ENCODE assay signal across 29 cellular contexts in the genomic region with DNA sequence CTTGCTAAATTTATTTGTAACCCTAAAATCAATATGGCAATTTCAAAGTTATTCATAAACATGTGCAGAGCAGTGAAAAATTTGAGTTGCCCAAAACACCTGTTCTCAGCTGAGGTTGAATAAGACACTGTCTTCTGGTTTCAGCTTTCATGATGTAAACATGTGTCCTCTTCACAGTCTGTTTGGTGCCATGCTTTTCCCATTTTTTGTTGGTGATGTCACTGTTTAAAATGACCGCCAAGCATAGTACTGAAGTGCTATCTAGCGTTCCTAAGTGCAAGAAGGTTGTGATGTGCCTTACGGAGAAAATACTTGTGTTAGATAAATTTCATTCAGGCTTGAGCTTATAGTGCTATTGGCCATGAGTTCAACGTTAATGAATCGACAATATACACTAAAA.
"Had no signal": no experiment of that assay in that cellular context is flagged by ENCODE, and none has a peak within 500 bp of the region (broad histone marks: within the 10 kb centered on the region; RNA-seq: fewer than 3 reads in every experiment).

No MANE protein-coding gene starts in this region.

- H3K27me3 ChIP-seq: ascending aorta, body of pancreas had no signal

- H3K4me2 ChIP-seq: KMS-11 had no signal

- H3K4me3 Mint-ChIP-seq: activated B cell treated with CpG ODN at 0.5 μM for 24 hours; activated CD4-positive, alpha-beta T cell treated with anti-CD3 and anti-CD28 coated beads, Interleukin-2, amount 10 ng/mL, durations not matched to agents 24 days and 14 days; activated CD8-positive, alpha-beta memory T cell treated with anti-CD3 and anti-CD28 coated beads, Interleukin-2, amount 10 ng/mL, durations not matched to agents 7 days and 5 days; activated naive CD4-positive, alpha-beta T cell treated with anti-CD3 and anti-CD28 coated beads, Interleukin-2, amount 50 U/mL, for 24 hours; activated T-cell treated with anti-CD3 and anti-CD28 coated beads, Interleukin-2, amount 50 U/mL, for 24 hours; activated T-helper 1 cell treated with anti-CD3 and anti-CD28 coated beads, Interleukin-12 subunit alpha, Interleukin-12 subunit beta, Interleukin-2, Interleukin-4 antibody, amounts not matched to agents 30 ng/mL and 10 ng/mL and 1 ng/mL, durations not matched to agents 14 hours and 24 hours and 36 hours; central memory CD8-positive, alpha-beta T cell; T-cell had no signal

- H3K9ac ChIP-seq: KMS-11 had no signal

- H3K9me3 Mint-ChIP-seq: activated B cell treated with CpG ODN at 0.5 μM for 24 hours; activated CD4-positive, alpha-beta T cell treated with anti-CD3 and anti-CD28 coated beads, Interleukin-2, amount 10 ng/mL, durations not matched to agents 24 days and 14 days; activated naive CD4-positive, alpha-beta T cell treated with anti-CD3 and anti-CD28 coated beads, Interleukin-2, amount 50 U/mL, for 24 hours; activated T-cell treated with anti-CD3 and anti-CD28 coated beads, Interleukin-2, amount 50 U/mL, for 24 hours; activated T-helper 1 cell treated with anti-CD3 and anti-CD28 coated beads, Interleukin-12 subunit alpha, Interleukin-12 subunit beta, Interleukin-2, Interleukin-4 antibody, amounts not matched to agents 30 ng/mL and 10 ng/mL and 1 ng/mL, durations not matched to agents 14 hours and 24 hours and 36 hours had no signal

- H3K36me3 ChIP-seq: ascending aorta had no signal

- H3K4me3 ChIP-seq: ascending aorta, body of pancreas had no signal

- DNase-seq: activated B cell treated with CpG ODN at 0.5 μM for 24 hours; activated CD4-positive, alpha-beta T cell treated with anti-CD3 and anti-CD28 coated beads for 1 hour; activated CD4-positive, alpha-beta T cell treated with anti-CD3 and anti-CD28 coated beads, Interleukin-2, amount 10 ng/mL, durations not matched to agents 24 days and 14 days; activated CD4-positive, alpha-beta T cell treated with anti-CD3 and anti-CD28 coated beads, Interleukin-2, amount 50 U/mL, for 48 hours; activated CD8-positive, alpha-beta memory T cell treated with anti-CD3 and anti-CD28 coated beads, Interleukin-2, amount 10 ng/mL, durations not matched to agents 7 days and 5 days; activated effector memory CD4-positive, alpha-beta T cell treated with Interleukin-2 at 50 U/mL for 16 hours; activated naive CD4-positive, alpha-beta T cell; activated T-cell treated with anti-CD3 and anti-CD28 coated beads, Interleukin-2, amount 50 U/mL, for 24 hours; amniotic stem cell; body of pancreas; cortex of kidney; NCI-H1092; NCI-H1417; NCI-H1930; NCI-H345; NCI-H524; NCI-H774; PC-3; SHP77; T-cell; T-helper 2 cell; T1000 had no signal

- FAIRE-seq: RCC 7860, TTC549 had no signal

- H3K27ac Mint-ChIP-seq: activated B cell treated with CpG ODN at 0.5 μM for 24 hours; activated CD4-positive, alpha-beta T cell treated with anti-CD3 and anti-CD28 coated beads, Interleukin-2, amount 10 ng/mL, durations not matched to agents 24 days and 14 days; activated CD8-positive, alpha-beta memory T cell treated with anti-CD3 and anti-CD28 coated beads, Interleukin-2, amount 10 ng/mL, durations not matched to agents 7 days and 5 days; activated naive CD4-positive, alpha-beta T cell treated with anti-CD3 and anti-CD28 coated beads, Interleukin-2, amount 50 U/mL, for 24 hours; activated T-cell treated with anti-CD3 and anti-CD28 coated beads, Interleukin-2, amount 50 U/mL, for 24 hours; activated T-helper 1 cell treated with anti-CD3 and anti-CD28 coated beads, Interleukin-12 subunit alpha, Interleukin-12 subunit beta, Interleukin-2, Interleukin-4 antibody, amounts not matched to agents 30 ng/mL and 10 ng/mL and 1 ng/mL, durations not matched to agents 14 hours and 24 hours and 36 hours; T-cell had no signal

- H3K36me3 Mint-ChIP-seq: activated CD8-positive, alpha-beta memory T cell treated with anti-CD3 and anti-CD28 coated beads, Interleukin-2, amount 10 ng/mL, durations not matched to agents 7 days and 5 days; activated naive CD4-positive, alpha-beta T cell treated with anti-CD3 and anti-CD28 coated beads, Interleukin-2, amount 50 U/mL, for 24 hours; T-cell had no signal

- H3K9me3 ChIP-seq: ascending aorta, body of pancreas had no signal

- H3K27ac ChIP-seq: ascending aorta, body of pancreas, KMS-11 had no signal

- H3K27me3 Mint-ChIP-seq: activated B cell treated with CpG ODN at 0.5 μM for 24 hours; activated CD4-positive, alpha-beta T cell treated with anti-CD3 and anti-CD28 coated beads, Interleukin-2, amount 10 ng/mL, durations not matched to agents 24 days and 14 days; activated CD8-positive, alpha-beta memory T cell treated with anti-CD3 and anti-CD28 coated beads, Interleukin-2, amount 10 ng/mL, durations not matched to agents 7 days and 5 days; activated T-cell treated with anti-CD3 and anti-CD28 coated beads, Interleukin-2, amount 50 U/mL, for 24 hours; central memory CD8-positive, alpha-beta T cell had no signal

- H3K4me1 ChIP-seq: ascending aorta had no signal

- H3K4me1 Mint-ChIP-seq: activated CD4-positive, alpha-beta T cell treated with anti-CD3 and anti-CD28 coated beads, Interleukin-2, amount 10 ng/mL, durations not matched to agents 24 days and 14 days; activated CD8-positive, alpha-beta memory T cell treated with anti-CD3 and anti-CD28 coated beads, Interleukin-2, amount 10 ng/mL, durations not matched to agents 7 days and 5 days; activated naive CD4-positive, alpha-beta T cell treated with anti-CD3 and anti-CD28 coated beads, Interleukin-2, amount 50 U/mL, for 24 hours; central memory CD8-positive, alpha-beta T cell; T-cell had no signal

- ATAC-seq: activated CD8-positive, alpha-beta memory T cell treated with anti-CD3 and anti-CD28 coated beads, Interleukin-2, amount 10 ng/mL, durations not matched to agents 7 days and 5 days; body of pancreas; PC-3; T-cell had no signal
